ENCODE assay signal across 9 cellular contexts in genomic region chr5:102090770-102091169, GRCh38.
DNase-seq lines count a peak whose midpoint lies in the region; ATAC-seq and TF ChIP-seq lines count a peak whose summit lies in the region.
"Had no signal": no experiment of that assay in that cellular context is flagged by ENCODE, and none has a peak within 500 bp of the region (broad histone marks: within the 10 kb centered on the region; RNA-seq: fewer than 3 reads in every experiment).

No MANE protein-coding gene starts in this region.

- CTCF ChIA-PET in MCF 10A (lab: Yijun Ruan, JAX) = interaction anchor here (1.1 to 1.6 kb wide), 2 partner anchors 61 to 148 kb away, joined by 4 read pairs; no protein-coding TSS in a partner anchor
- CTCF ChIA-PET in mammary epithelial cell (lab: Charles Lee; ENCODE audit: low non-redundant PET) = no interaction called here

- H3K36me3 Mint-ChIP-seq in MCF 10A (ENCODE audit: insufficient read depth, unreplicated experiment) (no peaks in the 10 kb centered on the region), endothelial cell (ENCODE audit: low read depth, unreplicated experiment) (no peaks in the 10 kb centered on the region)

- H3K79me2 ChIP-seq in mammary epithelial cell (ENCODE audit: insufficient read depth, low read length) = no peaks in the 10 kb centered on the region
- H3K79me2 ChIP-seq in trophoblast cell (ENCODE audit: control insufficient read depth, insufficient read depth, low read length, poor library complexity) = no peaks in the 10 kb centered on the region

- no peak overlapping the region for H4K8ac ChIP-seq in trophoblast cell (ENCODE audit: low read depth, low read length)

- no peak overlapping the region for H2BK120ac ChIP-seq in trophoblast cell (ENCODE audit: insufficient read depth, low read length, poor library complexity)

- intact Hi-C loops in MCF 10A (cut with micrococcal nuclease) (no loop called here), mammary epithelial cell (cut with micrococcal nuclease) (no loop called here)

- H3K4me1 ChIP-seq in mammary epithelial cell (ENCODE audit: insufficient read depth, low read length) (no peaks in the 10 kb centered on the region), trophoblast cell (ENCODE audit: control insufficient read depth in 1 of 2, insufficient read depth in 2 of 2, low read length in 2 of 2) (no peaks in the 10 kb centered on the region)

- no peak overlapping the region for H4K91ac ChIP-seq in trophoblast cell (ENCODE audit: low read depth, low read length)

- BruUV-seq in MCF 10A (replicated peaks; lab: Mats Ljungman, UMichigan) (no TSS peak), mammary epithelial cell (replicated peaks; lab: Mats Ljungman, UMichigan) (no TSS peak)

- no peaks in the 10 kb centered on the region for H3K36me3 ChIP-seq in mammary epithelial cell (ENCODE audit: insufficient read depth, low read length)
- no peaks in the 10 kb centered on the region for H3K36me3 ChIP-seq in trophoblast cell (ENCODE audit: control insufficient read depth in 1 of 2, insufficient read depth in 2 of 2, low read length in 2 of 2)

- H3K27me3 Mint-ChIP-seq in MCF 10A (ENCODE audit: insufficient read depth, unreplicated experiment) (no peaks in the 10 kb centered on the region), endothelial cell (ENCODE audit: unreplicated experiment) (no peaks in the 10 kb centered on the region)

- no peaks in the 10 kb centered on the region for H4K20me1 ChIP-seq in mammary epithelial cell (ENCODE audit: insufficient read depth, low read length)

- H3K4me3 ChIP-seq in mammary epithelial cell (replicated peaks in 1 of 3; ENCODE audit: insufficient read depth in 1 of 3, low read depth in 2 of 3, low read length in 3 of 3) (no peak overlapping the region), trophoblast cell (ENCODE audit: low read depth, low read length) (no peak overlapping the region)

- H3K18ac ChIP-seq in trophoblast cell (ENCODE audit: low read length) = no peak overlapping the region

- no peak overlapping the region for H3K27ac Mint-ChIP-seq in MCF 10A (ENCODE audit: low read depth, unreplicated experiment)
- no peak overlapping the region for H3K27ac Mint-ChIP-seq in endothelial cell (ENCODE audit: unreplicated experiment)
- H3K27ac Mint-ChIP-seq: nephron had no signal

- H3K14ac ChIP-seq in trophoblast cell (ENCODE audit: low read length) = no peak overlapping the region

- in situ Hi-C loops in mammary epithelial cell (cut with MboI; ENCODE audit: low sequenced_read_pairs in 2 of 2) = no loop called here

- no peak overlapping the region for H2BK5ac ChIP-seq in trophoblast cell (ENCODE audit: low read depth, low read length, poor library complexity)

- ATAC-seq in HG02885 (IDR thresholded peaks at IDR 0.05; ENCODE audit: poor library complexity, unreplicated experiment) (peak; percentile 94), GM18517 (IDR thresholded peaks at IDR 0.05; ENCODE audit: unreplicated experiment) (no peak)
- ATAC-seq in activated CD4-positive, CD25-positive, alpha-beta regulatory T cell treated with anti-CD3 and anti-CD28 coated beads, Interleukin-2, amount 50 U/mL, for 24 hours = no peak

- H4K12ac ChIP-seq in trophoblast cell (ENCODE audit: low read depth, low read length) = no peak overlapping the region

- H3K4me1 Mint-ChIP-seq in MCF 10A (ENCODE audit: insufficient read depth, unreplicated experiment) = no peaks in the 10 kb centered on the region
- H3K4me1 Mint-ChIP-seq in endothelial cell (ENCODE audit: unreplicated experiment) = no peaks in the 10 kb centered on the region
- H3K4me1 Mint-ChIP-seq: nephron had no signal

- H3K9ac ChIP-seq in mammary epithelial cell (ENCODE audit: insufficient read depth, low read length) (no peak overlapping the region), trophoblast cell (ENCODE audit: low read length) (no peak overlapping the region)

- POLR2A ChIA-PET in MCF 10A (lab: Yijun Ruan, JAX) = interaction anchor here (0.7 kb wide), 1 partner anchor 15 kb away, joined by 3 read pairs; no protein-coding TSS in a partner anchor

- DNase-seq in MCF 10A (ENCODE audit: unreplicated experiment) (peak; percentile 30), mammary epithelial cell (no peak), NCI-H446 (lab: John Stamatoyannopoulos, UW) (peak; percentile 29 to 50), endothelial cell (ENCODE audit: low spot score) (peak; percentile 56), trophoblast cell (no peak)

- H3K4me2 ChIP-seq in mammary epithelial cell (ENCODE audit: insufficient read depth, low read depth, low read length) = no peak overlapping the region
- no peak overlapping the region for H3K4me2 ChIP-seq in trophoblast cell (ENCODE audit: low read length)

- H3K4me3 Mint-ChIP-seq in MCF 10A (ENCODE audit: unreplicated experiment) = no peak overlapping the region
- no peak overlapping the region for H3K4me3 Mint-ChIP-seq in endothelial cell (ENCODE audit: unreplicated experiment)
- H3K4me3 Mint-ChIP-seq: nephron had no signal

- H3K23ac ChIP-seq in trophoblast cell (ENCODE audit: low read length) = no peak overlapping the region

- H3K9me3 Mint-ChIP-seq in MCF 10A (ENCODE audit: unreplicated experiment) (no peaks in the 10 kb centered on the region), endothelial cell (ENCODE audit: unreplicated experiment) (no peaks in the 10 kb centered on the region)

- no peak overlapping the region for H3K27ac ChIP-seq in mammary epithelial cell (ENCODE audit: insufficient read depth, low read depth, low read length)
- no peak overlapping the region for H3K27ac ChIP-seq in trophoblast cell (ENCODE audit: low read depth, low read length)

- no peak overlapping the region for H2AK5ac ChIP-seq in trophoblast cell (ENCODE audit: low read length)

- H3K9me3 ChIP-seq in mammary epithelial cell (replicated peaks; ENCODE audit: insufficient read depth, low read length) (no peaks in the 10 kb centered on the region), trophoblast cell (ENCODE audit: insufficient read depth, low read depth, low read length) (no peaks in the 10 kb centered on the region)

- H3K4ac ChIP-seq in trophoblast cell (ENCODE audit: low read depth, low read length) = no peak overlapping the region

- H3K79me1 ChIP-seq in trophoblast cell (ENCODE audit: low read length) = no peaks in the 10 kb centered on the region

- H2AFZ ChIP-seq in mammary epithelial cell (ENCODE audit: low read depth, low read length) (no peak overlapping the region), trophoblast cell (ENCODE audit: insufficient read depth, low read length, poor library complexity) (no peak overlapping the region)

- dilution Hi-C loops in mammary epithelial cell (cut with HindIII; ENCODE audit: low sequenced_read_pairs) = no loop called here

- H3K27me3 ChIP-seq in mammary epithelial cell (ENCODE audit: insufficient read depth, low read length) (no peaks in the 10 kb centered on the region), trophoblast cell (ENCODE audit: insufficient read depth, low read length) (no peaks in the 10 kb centered on the region)

- no peak overlapping the region for H2BK12ac ChIP-seq in trophoblast cell (ENCODE audit: low read length)

- TF ChIP-seq CTCF in MCF 10A (IDR thresholded peaks at IDR 0.05; ENCODE audit: unreplicated experiment) (no peak), mammary epithelial cell (conservative IDR thresholded peaks at IDR 0.05 in 1 of 2, IDR thresholded peaks at IDR 0.05 in 1 of 2; ENCODE audit: extremely low read depth in 1 of 2, insufficient read depth in 1 of 2, low read depth in 1 of 2, low read length in 2 of 2) (no peak), endothelial cell (IDR thresholded peaks at IDR 0.05; ENCODE audit: unreplicated experiment) (peak; percentile 60)

Comparison
In these comparisons a context has a peak if more than half of its experiments do, and no peak if none do; other contexts are left out.
1. DNase-seq: peak in MCF 10A (single experiment), NCI-H446 (2 of 2) and endothelial cell (single experiment); none in mammary epithelial cell (single experiment) and trophoblast cell (0 of 2).